In genomic region chr2:98761267-98761781, GRCh38 we compare ENCODE assay signal across 9 cellular contexts. TPM values are rescaled to one million over a fixed set of nuclear protein-coding genes. Genes with fewer than 3 reads are reported as not detected.
DNase-seq lines count a peak whose midpoint lies in the region; ATAC-seq and TF ChIP-seq lines count a peak whose summit lies in the region.
"Had no signal": no experiment of that assay in that cellular context is flagged by ENCODE, and none has a peak within 500 bp of the region (broad histone marks: within the 10 kb centered on the region; RNA-seq: fewer than 3 reads in every experiment).

No MANE protein-coding gene starts in this region.

- WGBS in thymus, result 81% methylated on average over 9 of the region's 9 CpGs

- H3K4me3 ChIP-seq in mucosa of descending colon (no peak overlapping the region), thymus (ENCODE audit: low read length) (no peak overlapping the region)

- TF ChIP-seq CTCF in mucosa of descending colon (IDR thresholded peaks at IDR 0.05), result no peak
- no peak for TF ChIP-seq CTCF in foreskin keratinocyte (conservative IDR thresholded peaks at IDR 0.05)

- DNase-seq in NCI-H2196 (lab: John Stamatoyannopoulos, UW; ENCODE audit: unreplicated experiment) (peak; percentile 27), NCI-H2196 treated with DMSO at 0.1 percent for 48 hours (lab: John Stamatoyannopoulos, UW; ENCODE audit: unreplicated experiment) (no peak), mucosa of descending colon (peak in 1 of 3 donors; percentile 61), foreskin keratinocyte (no peak)
- peak in 3 of 4 experiments; percentile 32 to 55 (median 53) for DNase-seq in activated naive CD4-positive, alpha-beta T cell (lab: John Stamatoyannopoulos, UW)
- DNase-seq: NCI-H1694 treated with DMSO at 0.1 percent for 48 hours had no signal

- intact Hi-C loops in mucosa of descending colon (cut with DNase I, micrococcal nuclease), result no loop called here

- peak; percentile 5 for ATAC-seq in mucosa of descending colon
- ATAC-seq in HG02571 (IDR thresholded peaks at IDR 0.05; ENCODE audit: unreplicated experiment), result no peak
- no peak for ATAC-seq in GM18861 (IDR thresholded peaks at IDR 0.05; ENCODE audit: unreplicated experiment)
- no peak for ATAC-seq in foreskin keratinocyte

- H3K4me1 ChIP-seq in mucosa of descending colon (ENCODE audit: low read depth) (no peaks in the 10 kb centered on the region), thymus (ENCODE audit: control insufficient read depth, insufficient read depth, low read length) (peaks cover 14% of the 10 kb centered on the region), foreskin keratinocyte (peaks cover 11% of the 10 kb centered on the region)

- no peaks in the 10 kb centered on the region for H3K9me3 ChIP-seq in mucosa of descending colon
- H3K9me3 ChIP-seq in thymus (ENCODE audit: control insufficient read depth), result no peaks in the 10 kb centered on the region

- H3K36me3 ChIP-seq in mucosa of descending colon (ENCODE audit: low read depth) (no peaks in the 10 kb centered on the region), thymus (ENCODE audit: control insufficient read depth, insufficient read depth) (no peaks in the 10 kb centered on the region)

- H3K27me3 ChIP-seq in thymus (ENCODE audit: control insufficient read depth, insufficient read depth) (no peaks in the 10 kb centered on the region), foreskin keratinocyte (no peaks in the 10 kb centered on the region)

- H3K27ac ChIP-seq in thymus (ENCODE audit: low read depth) (peak overlapping the region; percentile 3), foreskin keratinocyte (no peak overlapping the region)

RNA-seq across cellular contexts. Expression of gene MGAT4A, which starts 30.4 kb away (rescaled TPM):
- 100 to 1,000 TPM in 2 of 3 donors, 10 to 100 TPM in 1; 73.8 to 158 (median 138) TPM for total RNA-seq in mucosa of descending colon
- polyA plus RNA-seq in thymus, result 24.4 TPM
- total RNA-seq in foreskin keratinocyte, result 0.31 and 0.63 TPM in 2 replicates
- polyA plus RNA-seq in foreskin keratinocyte, result 0.17 and 0.26 TPM in 2 replicates

Comparison
In these comparisons a context has a peak if more than half of its experiments do, and no peak if none do; other contexts are left out.
1. DNase-seq: peak in NCI-H2196 (single experiment) and activated naive CD4-positive, alpha-beta T cell (3 of 4); none in NCI-H2196 treated with DMSO at 0.1 percent for 48 hours (single experiment) and foreskin keratinocyte (0 of 2).
2. RNA of gene MGAT4A, which starts 30.4 kb away (total RNA-seq): 73.8 to 158 TPM in mucosa of descending colon; 0.31 to 0.63 TPM in foreskin keratinocyte; every median in the first group is over 10 times any median in the second.